In genomic region chr1:170661646-170662411, GRCh38 we compare ENCODE assay signal across 7 cellular contexts. TPM values are rescaled to one million over a fixed set of nuclear protein-coding genes. Genes with fewer than 3 reads are reported as not detected.
DNase-seq lines count a peak whose midpoint lies in the region; TF ChIP-seq lines count a peak whose summit lies in the region.

No MANE protein-coding gene starts in this region.

- H3K27me3 Mint-ChIP-seq in HFFc6 (ENCODE audit: insufficient read depth) (peaks cover 6% of the 10 kb centered on the region; the same call in 1 of the 2 replicates), chondrocyte (ENCODE audit: low read depth) (no peaks in the 10 kb centered on the region), type B pancreatic cell (peaks cover 98% of the 10 kb centered on the region)

- H3K9me3 Mint-ChIP-seq in HFFc6 (peaks cover 20% of the 10 kb centered on the region), chondrocyte (ENCODE audit: low read depth) (no peaks in the 10 kb centered on the region), type B pancreatic cell (no peaks in the 10 kb centered on the region)

- H3K4me3 Mint-ChIP-seq in HFFc6 (peak overlapping the region; percentile 94), chondrocyte (ENCODE audit: unreplicated experiment) (peak overlapping the region; percentile 86), type B pancreatic cell (peak overlapping the region; percentile 90)

- DNase-seq in HFFc6 (peak; percentile 63), chondrocyte (ENCODE audit: low spot score) (no peak), left kidney (ENCODE audit: low read depth, low spot score) (peak; percentile 52), type B pancreatic cell (ENCODE audit: extremely low spot score, unreplicated experiment) (no peak), middle frontal gyrus (ENCODE audit: extremely low spot score, low spot score) (no peak)
- no peak for DNase-seq in activated CD4-positive, alpha-beta T cell treated with anti-CD3 and anti-CD28 coated beads for 1 hour
- no peak for DNase-seq in stimulated activated CD4-positive, alpha-beta T cell treated with anti-CD3 and anti-CD28 coated beads, Interleukin-4, amount 100 ng/mL, for 1 hour

- H3K27ac Mint-ChIP-seq in HFFc6 (peak overlapping the region; percentile 92), chondrocyte (ENCODE audit: unreplicated experiment) (peak overlapping the region; percentile 96), type B pancreatic cell (peak overlapping the region; percentile 54)

- TF ChIP-seq CTCF in HFFc6 (IDR thresholded peaks at IDR 0.05) (peak; percentile 17; the same call in 1 of the 2 replicates), chondrocyte (IDR thresholded peaks at IDR 0.05) (peak; percentile 43), type B pancreatic cell (conservative IDR thresholded peaks at IDR 0.05) (no peak)

- H3K36me3 Mint-ChIP-seq in HFFc6 (ENCODE audit: low read depth) (peaks cover 28% of the 10 kb centered on the region), chondrocyte (ENCODE audit: low read depth) (peaks cover 10% of the 10 kb centered on the region), type B pancreatic cell (peaks cover 14% of the 10 kb centered on the region)

- peaks cover 43% of the 10 kb centered on the region for H3K4me1 Mint-ChIP-seq in HFFc6 (ENCODE audit: low read depth)
- peaks cover 34% of the 10 kb centered on the region for H3K4me1 Mint-ChIP-seq in chondrocyte (ENCODE audit: low read depth)
- H3K4me1 Mint-ChIP-seq in type B pancreatic cell (ENCODE audit: unreplicated experiment): peaks cover 22% of the 10 kb centered on the region

RNA-seq across cellular contexts. Expression of gene PRRX1, which starts 2.1 kb away (rescaled TPM):
- 100 to 1,000 TPM; 151 to 310 (median 270) TPM for total RNA-seq in HFFc6 (2021; fragmentation: NEBNext Ultra II Directional; extraction: Animal tissue kit (Norgen Biotek cat#: 25700))
- 158 to 224 TPM (median 168 TPM) in 3 replicates for total RNA-seq in chondrocyte
- 1.7 and 142 TPM in 2 replicates for total RNA-seq in type B pancreatic cell (ENCODE audit: low replicate concordance)

Comparison
In these comparisons a context has a peak if more than half of its experiments do, and no peak if none do; other contexts are left out.
1. DNase-seq: peak in HFFc6 (single experiment) and left kidney (single experiment); none in chondrocyte (single experiment), type B pancreatic cell (single experiment), activated CD4-positive, alpha-beta T cell treated with anti-CD3 and anti-CD28 coated beads for 1 hour (single experiment), middle frontal gyrus (single experiment) and stimulated activated CD4-positive, alpha-beta T cell treated with anti-CD3 and anti-CD28 coated beads, Interleukin-4, amount 100 ng/mL, for 1 hour (single experiment).
2. Peak in every context shown above with its lines, with median percentiles within 50 percentile points of each other: H3K27ac Mint-ChIP-seq and H3K4me3 Mint-ChIP-seq.